Comparison of ENCODE assay signal across 8 cellular contexts in genomic region chr3:51982838-51983577, GRCh38. TPM values are rescaled to one million over a fixed set of nuclear protein-coding genes. Genes with fewer than 3 reads are reported as not detected.
DNase-seq lines count a peak whose midpoint lies in the region; ATAC-seq and TF ChIP-seq lines count a peak whose summit lies in the region.

Gene ACY1, plus strand, starts transcription at chr3:51983535. Its CDS starts 530 bp downstream, at chr3:51984065.

- H3K4me3 ChIP-seq in astrocyte of the spinal cord (ENCODE audit: low read depth, low read length): peak within 1 kb of the TSS; percentile 65

- no peaks in the 10 kb centered on the region for H3K36me3 ChIP-seq in KOPT-K1 (ENCODE audit: insufficient read depth, low read length)

- no peaks in the 10 kb centered on the region for H3K9me3 ChIP-seq in KOPT-K1 (ENCODE audit: insufficient read depth, low read length, poor library complexity, severe bottlenecking)

- no peak for TF ChIP-seq CTCF in astrocyte of the spinal cord (IDR thresholded peaks at IDR 0.05; ENCODE audit: low read depth, low read length)

- DNase-seq in GF-D8 (lab: John Stamatoyannopoulos, UW) (peak; percentile 62), T1000 (lab: John Stamatoyannopoulos, UW) (peak; percentile 89), astrocyte of the spinal cord (ENCODE audit: low read depth, low spot score) (peak; percentile 86), hypothalamus (lab: John Stamatoyannopoulos, UW) (peak in 45 of 51 donors; percentile 44 to 85 (median 70)), sciatic nerve (ENCODE audit: low spot score) (peak; percentile 93), NCI-H187 treated with DMSO at 0.1 percent for 48 hours (lab: John Stamatoyannopoulos, UW) (no peak)

- ATAC-seq in GM21737 (IDR thresholded peaks at IDR 0.05; ENCODE audit: unreplicated experiment) (peak; percentile 73), sciatic nerve (peak; percentile 93)

- in situ Hi-C loops in astrocyte of the spinal cord (cut with HindIII; ENCODE audit: low sequenced_read_pairs): no loop called here

- H3K27ac ChIP-seq in KOPT-K1 (ENCODE audit: low read depth, low read length, poor library complexity, severe bottlenecking): peak within 1 kb of the TSS; percentile 63

- intact Hi-C loops in sciatic nerve (cut with DNase I): no loop called here

RNA-seq across cellular contexts. Expression of gene ACY1, which starts in this region (rescaled TPM):
- total RNA-seq in sciatic nerve: 21.9 TPM
